9 cellular contexts compared by ENCODE assay signal in the genomic region with DNA sequence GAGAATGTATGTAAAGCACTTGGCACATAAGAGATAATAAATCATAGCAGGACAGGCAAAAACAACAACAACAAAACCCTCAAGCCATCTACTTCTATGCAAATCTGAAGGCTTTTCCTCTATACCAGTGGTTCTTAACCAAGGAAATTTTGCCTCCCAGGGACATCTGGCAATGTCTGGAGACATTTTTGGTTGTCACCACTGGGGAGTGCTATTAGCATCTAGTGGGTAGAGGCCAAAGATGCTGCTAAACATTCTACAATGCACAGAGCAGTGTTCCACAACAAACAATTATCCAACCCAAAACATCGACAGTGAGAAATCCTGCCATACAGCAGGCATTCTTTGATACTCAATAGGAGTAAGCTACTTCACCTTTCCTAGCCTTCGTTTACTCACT. TPM values are rescaled to one million over a fixed set of nuclear protein-coding genes. Genes with fewer than 3 reads are reported as not detected.
DNase-seq lines count a peak whose midpoint lies in the region; ATAC-seq and TF ChIP-seq lines count a peak whose summit lies in the region.
"Had no signal": no experiment of that assay in that cellular context is flagged by ENCODE, and none has a peak within 500 bp of the region (broad histone marks: within the 10 kb centered on the region; RNA-seq: fewer than 3 reads in every experiment).

No MANE protein-coding gene starts in this region.

- intact Hi-C loops in OCI-LY7 (cut with micrococcal nuclease; ENCODE audit: unreplicated experiment) (no loop called here), testis (cut with DNase I; ENCODE audit: low total_unique reads) (no loop called here)

- POLR2A ChIA-PET in OCI-LY7 (lab: Charles Lee) = no interaction called here

- no peak overlapping the region for H3K27ac Mint-ChIP-seq in activated naive CD4-positive, alpha-beta T cell treated with anti-CD3 and anti-CD28 coated beads, Interleukin-2, amount 10 ng/mL, durations not matched to agents 7 days and 5 days
- H3K27ac Mint-ChIP-seq: activated naive CD4-positive, alpha-beta T cell treated with anti-CD3 and anti-CD28 coated beads, Interleukin-2, amount 50 U/mL, for 24 hours had no signal

- no peak overlapping the region for H3K27ac ChIP-seq in OCI-LY7 (ENCODE audit: low read depth, low read length, poor library complexity, severe bottlenecking)
- H3K27ac ChIP-seq in testis = no peak overlapping the region

- no peak overlapping the region for H3K4me3 Mint-ChIP-seq in activated naive CD4-positive, alpha-beta T cell treated with anti-CD3 and anti-CD28 coated beads, Interleukin-2, amount 10 ng/mL, durations not matched to agents 7 days and 5 days
- H3K4me3 Mint-ChIP-seq: activated naive CD4-positive, alpha-beta T cell treated with anti-CD3 and anti-CD28 coated beads, Interleukin-2, amount 50 U/mL, for 24 hours had no signal

- H3K36me3 ChIP-seq in OCI-LY7 (ENCODE audit: insufficient read depth, low read length) (peaks cover 10% of the 10 kb centered on the region), testis (ENCODE audit: low read depth, missing control alignments) (no peaks in the 10 kb centered on the region)

- H3K4me2 ChIP-seq in OCI-LY7 (ENCODE audit: low read length) = no peak overlapping the region

- H3K27me3 Mint-ChIP-seq in activated naive CD4-positive, alpha-beta T cell treated with anti-CD3 and anti-CD28 coated beads, Interleukin-2, amount 10 ng/mL, durations not matched to agents 7 days and 5 days = no peaks in the 10 kb centered on the region
- H3K27me3 Mint-ChIP-seq: activated naive CD4-positive, alpha-beta T cell treated with anti-CD3 and anti-CD28 coated beads, Interleukin-2, amount 50 U/mL, for 24 hours had no signal

- no peaks in the 10 kb centered on the region for H3K4me1 ChIP-seq in OCI-LY7 (ENCODE audit: insufficient read depth, low read length, poor library complexity, severe bottlenecking)
- no peaks in the 10 kb centered on the region for H3K4me1 ChIP-seq in testis

- H2AFZ ChIP-seq in OCI-LY7 (ENCODE audit: low read length) = no peak overlapping the region

- no peaks in the 10 kb centered on the region for H3K9me2 ChIP-seq in OCI-LY7 (ENCODE audit: insufficient read depth, low read length)

- WGBS in testis, 2 donors = 94 to 97% methylated on average over 2 of the region's 2 CpGs

- no peaks in the 10 kb centered on the region for H3K9me3 ChIP-seq in OCI-LY7 (ENCODE audit: low read length)
- H3K9me3 ChIP-seq in testis = no peaks in the 10 kb centered on the region

- TF ChIP-seq POLR2A in testis (IDR thresholded peaks at IDR 0.05) = no peak

- no TSS peak for BruUV-seq in OCI-LY7 (replicated peaks; lab: Mats Ljungman, UMichigan)

- H3K79me2 ChIP-seq in OCI-LY7 (ENCODE audit: insufficient read depth, low read depth, low read length) = no peaks in the 10 kb centered on the region

- TF ChIP-seq CTCF in OCI-LY7 (conservative IDR thresholded peaks at IDR 0.05; ENCODE audit: low read length) (peak; percentile 72), testis (IDR thresholded peaks at IDR 0.05) (no peak)

- CTCF ChIA-PET in activated naive CD4-positive, alpha-beta T cell treated with anti-CD3 and anti-CD28 coated beads, Interleukin-2, amount 10 ng/mL, durations not matched to agents 7 days and 5 days (lab: Charles Lee) = interaction anchor here (0.9 to 1.5 kb wide), 6 partner anchors 13 to 105 kb away, joined by 3 to 4 read pairs (median 3); a partner anchor contains a TSS
- CTCF ChIA-PET in OCI-LY7 (lab: Charles Lee; ENCODE audit: unreplicated experiment) = no interaction called here

- no peaks in the 10 kb centered on the region for H3K9me3 Mint-ChIP-seq in activated naive CD4-positive, alpha-beta T cell treated with anti-CD3 and anti-CD28 coated beads, Interleukin-2, amount 10 ng/mL, durations not matched to agents 7 days and 5 days
- H3K9me3 Mint-ChIP-seq: activated naive CD4-positive, alpha-beta T cell treated with anti-CD3 and anti-CD28 coated beads, Interleukin-2, amount 50 U/mL, for 24 hours had no signal

- peaks cover 9% of the 10 kb centered on the region for H3K4me1 Mint-ChIP-seq in activated naive CD4-positive, alpha-beta T cell treated with anti-CD3 and anti-CD28 coated beads, Interleukin-2, amount 10 ng/mL, durations not matched to agents 7 days and 5 days

- no peak overlapping the region for H3K4me3 ChIP-seq in OCI-LY7 (ENCODE audit: low read depth, low read length, poor library complexity, severe bottlenecking)
- H3K4me3 ChIP-seq in testis = no peak overlapping the region

- no peaks in the 10 kb centered on the region for H3K27me3 ChIP-seq in testis

- peaks cover 2% of the 10 kb centered on the region for H3K36me3 Mint-ChIP-seq in activated naive CD4-positive, alpha-beta T cell treated with anti-CD3 and anti-CD28 coated beads, Interleukin-2, amount 10 ng/mL, durations not matched to agents 7 days and 5 days

- no peak for ATAC-seq in GM18873 (IDR thresholded peaks at IDR 0.05; ENCODE audit: low FRiP score, unreplicated experiment)

- H4K20me1 ChIP-seq in OCI-LY7 (ENCODE audit: insufficient read depth, low read length) = no peaks in the 10 kb centered on the region

- peak; percentile 34 for DNase-seq in activated naive CD4-positive, alpha-beta T cell treated with anti-CD3 and anti-CD28 coated beads, Interleukin-2, amount 10 ng/mL, durations not matched to agents 7 days and 5 days
- no peak for DNase-seq in activated naive CD4-positive, alpha-beta T cell (lab: John Stamatoyannopoulos, UW)
- DNase-seq in OCI-LY7 (ENCODE audit: low spot score) (peak; percentile 31), fibroblast of peridontal ligament (ENCODE audit: extremely low read depth) (peak; percentile 5), testis (peak; percentile 38), NCI-H1694 (lab: John Stamatoyannopoulos, UW) (no peak)
- DNase-seq in stimulated activated CD4-positive, alpha-beta T cell treated with anti-CD3 and anti-CD28 coated beads, Interleukin-4, amount 100 ng/mL, for 4 hours = no peak

RNA-seq across cellular contexts. Expression of a gene that starts 28.2 kb away (rescaled TPM):
- 10.1 and 14.4 TPM in 2 replicates for total RNA-seq in OCI-LY7 (2014; rRNA removed; shearing (Covaris generic))
- 22.1 and 25.0 TPM in 2 replicates for total RNA-seq in OCI-LY7 (2022)
- total RNA-seq in testis = 10 to 100 TPM; 65.3 to 70.7 TPM
- polyA plus RNA-seq in testis (ENCODE audit: insufficient read depth, low read depth, low replicate concordance) = 202 TPM

RNA-seq across cellular contexts. Expression of a gene that starts 55.9 kb away (rescaled TPM):
- total RNA-seq in OCI-LY7 (2014; rRNA removed; shearing (Covaris generic)) = 37.6 and 38.3 TPM in 2 replicates
- total RNA-seq in OCI-LY7 (2022) = 33.0 and 36.8 TPM in 2 replicates
- total RNA-seq in testis = 10 to 100 TPM; 24.6 to 30.2 TPM
- 38.6 TPM for polyA plus RNA-seq in testis (ENCODE audit: insufficient read depth, low read depth, low replicate concordance)

Comparison
In these comparisons a context has a peak if more than half of its experiments do, and no peak if none do; other contexts are left out.
1. DNase-seq: peak in activated naive CD4-positive, alpha-beta T cell treated with anti-CD3 and anti-CD28 coated beads, Interleukin-2, amount 10 ng/mL, durations not matched to agents 7 days and 5 days (single experiment), OCI-LY7 (single experiment), fibroblast of peridontal ligament (single experiment) and testis (single experiment); none in activated naive CD4-positive, alpha-beta T cell (0 of 4), stimulated activated CD4-positive, alpha-beta T cell treated with anti-CD3 and anti-CD28 coated beads, Interleukin-4, amount 100 ng/mL, for 4 hours (0 of 2) and NCI-H1694 (single experiment).